In the genomic region with DNA sequence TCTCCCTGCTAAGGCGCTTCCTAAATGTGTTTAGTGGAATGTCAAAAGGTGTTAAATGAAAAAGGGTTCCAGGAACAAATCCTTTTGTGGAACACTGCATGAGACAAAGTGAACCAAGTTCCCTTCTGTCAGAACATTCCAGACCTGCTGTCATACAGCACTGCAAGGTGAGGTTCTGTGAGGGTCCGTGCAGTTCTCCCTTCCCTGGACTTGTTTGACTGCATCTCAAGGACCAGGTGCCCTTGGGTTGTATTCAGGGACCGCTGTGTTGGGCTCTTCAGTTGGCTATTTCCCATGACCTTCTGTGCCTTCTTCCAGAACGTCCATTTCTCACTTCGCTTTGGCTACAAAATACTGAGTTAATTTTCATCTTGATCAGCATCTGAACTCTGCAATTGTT, we compare ENCODE assay signal across 19 cellular contexts.
DNase-seq lines count a peak whose midpoint lies in the region; ATAC-seq and TF ChIP-seq lines count a peak whose summit lies in the region.
"Had no signal": no experiment of that assay in that cellular context is flagged by ENCODE, and none has a peak within 500 bp of the region (broad histone marks: within the 10 kb centered on the region; RNA-seq: fewer than 3 reads in every experiment).

No MANE protein-coding gene starts in this region.

- H3K9me3 ChIP-seq in right cardiac atrium (ENCODE audit: control insufficient read depth, low read length) (no peaks in the 10 kb centered on the region), thyroid gland (no peaks in the 10 kb centered on the region)
- H3K9me3 ChIP-seq: BE2C; BLaER1 treated with 17β-estradiol and CSF1 and Interleukin-3, amounts not matched to agents 10 nM and 100 nM had no signal

- no peak for DNase-seq in Right ventricle myocardium inferior (ENCODE audit: missing footprints)
- no peak for DNase-seq in right cardiac atrium
- DNase-seq in left ventricle myocardium superior, result no peak
- no peak for DNase-seq in left cardiac atrium
- peak; percentile 23 to 36 for DNase-seq in thyroid gland
- DNase-seq: ACHN; AML-193; BE2C; CD4-positive, alpha-beta T cell; CD8-positive, alpha-beta memory T cell; DMS53; DMS79 treated with DMSO at 0.1 percent for 48 hours; GF-D8; H9 had no signal

- TF ChIP-seq CTCF in thyroid gland (IDR thresholded peaks at IDR 0.05), result no peak

- WGBS in right cardiac atrium, result 83% methylated on average over 5 of the region's 5 CpGs
- 66 to 69% methylated on average over 5 of the region's 5 CpGs for WGBS in thyroid gland, 2 donors

- H3K4me1 ChIP-seq in right cardiac atrium (ENCODE audit: control insufficient read depth, insufficient read depth, low read length) (peaks cover 3% of the 10 kb centered on the region), thyroid gland (peaks cover 25 to 32% of the 10 kb centered on the region in 2 donors)
- H3K4me1 ChIP-seq: BE2C; BLaER1 treated with 17β-estradiol and CSF1 and Interleukin-3, amounts not matched to agents 10 nM and 100 nM had no signal

- ATAC-seq in Right ventricle myocardium inferior (peak; percentile 44), right cardiac atrium (no peak), left ventricle myocardium superior (peak; percentile 52), left cardiac atrium (no peak), HG03135 (IDR thresholded peaks at IDR 0.05; ENCODE audit: unreplicated experiment) (no peak)
- ATAC-seq: GM23338, HCT116 had no signal

- no peaks in the 10 kb centered on the region for H3K36me3 ChIP-seq in thyroid gland
- H3K36me3 ChIP-seq: BE2C; BLaER1 treated with 17β-estradiol and CSF1 and Interleukin-3, amounts not matched to agents 10 nM and 100 nM had no signal

- intact Hi-C loops in Right ventricle myocardium inferior (cut with DNase I), result no loop called here
- intact Hi-C loops in right cardiac atrium (cut with DNase I), result no loop called here
- intact Hi-C loops in left ventricle myocardium superior (cut with micrococcal nuclease), result no loop called here
- intact Hi-C loops in left cardiac atrium (cut with DNase I), result no loop called here
- intact Hi-C loops in thyroid gland (cut with DNase I), result no loop called here

- H3K27me3 ChIP-seq in right cardiac atrium (ENCODE audit: control insufficient read depth, insufficient read depth) (no peaks in the 10 kb centered on the region), thyroid gland (no peaks in the 10 kb centered on the region)
- H3K27me3 ChIP-seq: BE2C; BLaER1 treated with 17β-estradiol and CSF1 and Interleukin-3, amounts not matched to agents 10 nM and 100 nM had no signal

- H3K27ac ChIP-seq in right cardiac atrium (ENCODE audit: low read length), result no peak overlapping the region
- H3K27ac ChIP-seq in thyroid gland, result no peak overlapping the region
- H3K27ac ChIP-seq: 22Rv1; BLaER1 treated with 17β-estradiol and CSF1 and Interleukin-3, amounts not matched to agents 10 nM and 100 nM had no signal

- TF ChIP-seq POLR2A in thyroid gland (IDR thresholded peaks at IDR 0.05), result no peak

- no peak overlapping the region for H3K4me3 ChIP-seq in right cardiac atrium (ENCODE audit: low read length)
- H3K4me3 ChIP-seq in thyroid gland (replicated peaks in 1 of 3), result no peak overlapping the region
- H3K4me3 ChIP-seq: BLaER1 treated with 17β-estradiol and CSF1 and Interleukin-3, amounts not matched to agents 10 nM and 100 nM; GM23338 had no signal

Comparison
In these comparisons a context has a peak if more than half of its experiments do, and no peak if none do; other contexts are left out.
1. ATAC-seq: peak in Right ventricle myocardium inferior (single experiment) and left ventricle myocardium superior (single experiment); none in right cardiac atrium (0 of 2), left cardiac atrium (0 of 2) and HG03135 (single experiment).
2. DNase-seq: peak in thyroid gland (2 of 2); none in Right ventricle myocardium inferior (single experiment), right cardiac atrium (0 of 3), left ventricle myocardium superior (single experiment) and left cardiac atrium (single experiment).